21 cellular contexts compared by ENCODE assay signal in the genomic region with DNA sequence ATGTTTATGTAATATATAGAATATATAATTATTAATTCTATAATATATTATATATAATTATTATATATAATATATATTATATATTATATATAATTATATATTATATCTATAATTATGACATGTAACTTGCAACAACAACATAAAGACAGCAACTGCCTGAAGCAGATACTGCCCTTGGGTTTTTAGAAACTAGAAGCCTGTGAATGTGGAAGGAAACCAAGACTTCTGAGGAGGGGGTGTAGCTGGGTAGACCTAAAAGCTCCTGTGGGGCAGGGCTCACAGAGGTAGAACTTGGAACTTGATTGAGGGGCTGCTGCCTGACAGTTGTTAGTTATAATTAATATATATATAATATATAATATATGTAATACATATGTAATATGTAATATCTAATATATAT.
"Had no signal": no experiment of that assay in that cellular context is flagged by ENCODE, and none has a peak within 500 bp of the region (broad histone marks: within the 10 kb centered on the region; RNA-seq: fewer than 3 reads in every experiment).

No MANE protein-coding gene starts in this region.

- H2AFZ ChIP-seq: parathyroid adenoma had no signal

- H3K27me3 Mint-ChIP-seq: effector memory CD8-positive, alpha-beta T cell; memory B cell; naive thymus-derived CD8-positive, alpha-beta T cell; stimulated activated naive B cell treated with anti-CD40 and anti-IgM and Interleukin-4, amounts not matched to agents 10 μg/mL and 1 μg/mL and 100 μg/mL, for 72 hours had no signal

- H3K9me3 Mint-ChIP-seq: memory B cell had no signal

- ATAC-seq: effector memory CD8-positive, alpha-beta T cell; foreskin keratinocyte; left ventricle myocardium superior; mucosa of descending colon; naive thymus-derived CD8-positive, alpha-beta T cell; stimulated activated naive B cell treated with anti-CD40 and anti-IgM and Interleukin-4, amounts not matched to agents 10 μg/mL and 1 μg/mL and 100 μg/mL, for 72 hours had no signal

- H3K27me3 ChIP-seq: adrenal gland, transverse colon, vagina had no signal

- H3K4me1 Mint-ChIP-seq: memory B cell; naive thymus-derived CD8-positive, alpha-beta T cell; stimulated activated naive B cell treated with anti-CD40 and anti-IgM and Interleukin-4, amounts not matched to agents 10 μg/mL and 1 μg/mL and 100 μg/mL, for 72 hours had no signal

- H3K4me3 ChIP-seq: adrenal gland, mucosa of descending colon, transverse colon, vagina had no signal

- H3K9ac ChIP-seq: parathyroid adenoma had no signal

- H3K4me3 Mint-ChIP-seq: effector memory CD8-positive, alpha-beta T cell; memory B cell; naive thymus-derived CD8-positive, alpha-beta T cell; stimulated activated naive B cell treated with anti-CD40 and anti-IgM and Interleukin-4, amounts not matched to agents 10 μg/mL and 1 μg/mL and 100 μg/mL, for 72 hours; T-helper 2 cell treated with Interferon-gamma antibody and Interleukin-4, amounts not matched to agents 5 μg/mL and 100 μg/mL, for 36 hours had no signal

- H3K9me3 ChIP-seq: adrenal gland, mucosa of descending colon, transverse colon, vagina had no signal

- H3K36me3 Mint-ChIP-seq: memory B cell; naive thymus-derived CD8-positive, alpha-beta T cell; stimulated activated naive B cell treated with anti-CD40 and anti-IgM and Interleukin-4, amounts not matched to agents 10 μg/mL and 1 μg/mL and 100 μg/mL, for 72 hours had no signal

- H3K79me2 ChIP-seq: parathyroid adenoma had no signal

- H3K27ac Mint-ChIP-seq: effector memory CD8-positive, alpha-beta T cell; memory B cell; naive thymus-derived CD8-positive, alpha-beta T cell; stimulated activated naive B cell treated with anti-CD40 and anti-IgM and Interleukin-4, amounts not matched to agents 10 μg/mL and 1 μg/mL and 100 μg/mL, for 72 hours; T-helper 2 cell treated with Interferon-gamma antibody and Interleukin-4, amounts not matched to agents 5 μg/mL and 100 μg/mL, for 36 hours had no signal

- H3K36me3 ChIP-seq: adrenal gland, transverse colon, vagina had no signal

- H3K4me1 ChIP-seq: adrenal gland, parathyroid adenoma, transverse colon, vagina had no signal

- H3K27ac ChIP-seq: adrenal gland, foreskin keratinocyte, parathyroid adenoma, transverse colon, vagina had no signal

- DNase-seq: activated CD4-positive, CD25-positive, alpha-beta regulatory T cell; activated CD8-positive, alpha-beta memory T cell treated with anti-CD3 and anti-CD28 coated beads, Interleukin-2, amount 50 U/mL, for 48 hours; adrenal gland; dermis blood vessel endothelial cell; effector memory CD8-positive, alpha-beta T cell; glutamatergic neuron; hypothalamus; kidney; left ventricle myocardium superior; mucosa of descending colon; naive thymus-derived CD8-positive, alpha-beta T cell; retina; stimulated activated CD4-positive, alpha-beta T cell treated with anti-CD3 and anti-CD28 coated beads, Interleukin-2, amount 100 ng/mL, for 48 hours; stimulated activated naive B cell treated with anti-CD40 and anti-IgM and Interleukin-4, amounts not matched to agents 10 μg/mL and 1 μg/mL and 100 μg/mL, for 72 hours; substantia nigra; transverse colon had no signal
